1 cellular context compared by ENCODE assay signal in genomic region chr16:89159174-89159849, GRCh38.
A peak's percentile ranks its signal among the peaks of the same experiment; 100 is the strongest.
TF ChIP-seq lines count a peak whose summit lies in the region.

No MANE protein-coding gene starts in this region.

TF ChIP-seq in HepG2, 621 proteins besides CTCF, POLR2A, EP300 and RAD21 (continued from another document and continues in another):
- TF ChIP-seq, protein P1, sequence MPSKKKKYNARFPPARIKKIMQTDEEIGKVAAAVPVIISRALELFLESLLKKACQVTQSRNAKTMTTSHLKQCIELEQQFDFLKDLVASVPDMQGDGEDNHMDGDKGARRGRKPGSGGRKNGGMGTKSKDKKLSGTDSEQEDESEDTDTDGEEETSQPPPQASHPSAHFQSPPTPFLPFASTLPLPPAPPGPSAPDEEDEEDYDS (CRISPR knock-in tag; IDR thresholded peaks at IDR 0.05), result peak; percentile 33; the same call in 1 of the 2 replicates
- TF ChIP-seq MZF1 (CRISPR knock-in tag; IDR thresholded peaks at IDR 0.05; ENCODE audit: borderline replicate concordance), result no peak
- TF ChIP-seq FOXC1 (CRISPR knock-in tag; IDR thresholded peaks at IDR 0.05; ENCODE audit: borderline replicate concordance), result peak; percentile 98
- peak; percentile 85; the same call in 1 of the 2 replicates for TF ChIP-seq ZNF251 (CRISPR knock-in tag; IDR thresholded peaks at IDR 0.05)
- TF ChIP-seq ZNF274 (CRISPR knock-in tag; IDR thresholded peaks at IDR 0.05), result peak; percentile 98
- no peak for TF ChIP-seq MYNN (CRISPR knock-in tag; IDR thresholded peaks at IDR 0.05; ENCODE audit: low read depth)
- peak; percentile 85 for TF ChIP-seq REPIN1 (CRISPR knock-in tag; IDR thresholded peaks at IDR 0.05; ENCODE audit: borderline replicate concordance, low read depth)
- no peak for TF ChIP-seq BRF2 (CRISPR knock-in tag; IDR thresholded peaks at IDR 0.05)
- TF ChIP-seq FOXM1 (CRISPR knock-in tag; IDR thresholded peaks at IDR 0.05), result no peak
- no peak for TF ChIP-seq ZNF20 (CRISPR knock-in tag; IDR thresholded peaks at IDR 0.05)
- TF ChIP-seq ZNF180 (CRISPR knock-in tag; IDR thresholded peaks at IDR 0.05; ENCODE audit: borderline replicate concordance, low read depth), result no peak
- TF ChIP-seq KDM5A (IDR thresholded peaks at IDR 0.05; ENCODE audit: borderline replicate concordance, low read length), result no peak
- TF ChIP-seq ZSCAN12 (CRISPR knock-in tag; IDR thresholded peaks at IDR 0.05), result no peak
- TF ChIP-seq MYPOP (CRISPR knock-in tag; IDR thresholded peaks at IDR 0.05), result no peak
- no peak for TF ChIP-seq GRHL1 (CRISPR knock-in tag; conservative IDR thresholded peaks at IDR 0.05)
- TF ChIP-seq BRCA1 (CRISPR knock-in tag; IDR thresholded peaks at IDR 0.05), result peak; percentile 82; the same call in 1 of the 2 replicates
- TF ChIP-seq PRPF4 (IDR thresholded peaks at IDR 0.05; ENCODE audit: low read depth, low read length, poor library complexity, severe bottlenecking), result no peak
- no peak for TF ChIP-seq PCBP1 (IDR thresholded peaks at IDR 0.05; ENCODE audit: borderline replicate concordance, low read depth, low read length)
- TF ChIP-seq, protein P2, sequence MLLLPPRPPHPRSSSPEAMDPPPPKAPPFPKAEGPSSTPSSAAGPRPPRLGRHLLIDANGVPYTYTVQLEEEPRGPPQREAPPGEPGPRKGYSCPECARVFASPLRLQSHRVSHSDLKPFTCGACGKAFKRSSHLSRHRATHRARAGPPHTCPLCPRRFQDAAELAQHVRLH (CRISPR knock-in tag; IDR thresholded peaks at IDR 0.05; ENCODE audit: borderline replicate concordance, low read depth), result peak; percentile 93
- TF ChIP-seq TBP (CRISPR knock-in tag; IDR thresholded peaks at IDR 0.05), result no peak
- TF ChIP-seq, protein P3, sequence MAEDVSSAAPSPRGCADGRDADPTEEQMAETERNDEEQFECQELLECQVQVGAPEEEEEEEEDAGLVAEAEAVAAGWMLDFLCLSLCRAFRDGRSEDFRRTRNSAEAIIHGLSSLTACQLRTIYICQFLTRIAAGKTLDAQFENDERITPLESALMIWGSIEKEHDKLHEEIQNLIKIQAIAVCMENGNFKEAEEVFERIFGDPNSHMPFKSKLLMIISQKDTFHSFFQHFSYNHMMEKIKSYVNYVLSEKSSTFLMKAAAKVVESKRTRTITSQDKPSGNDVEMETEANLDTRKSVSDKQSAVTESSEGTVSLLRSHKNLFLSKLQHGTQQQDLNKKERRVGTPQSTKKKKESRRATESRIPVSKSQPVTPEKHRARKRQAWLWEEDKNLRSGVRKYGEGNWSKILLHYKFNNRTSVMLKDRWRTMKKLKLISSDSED (CRISPR knock-in tag; IDR thresholded peaks at IDR 0.05), result 0 out of 2 replicates have a peak, but pooled peaks have one; percentile 79
- 0 out of 2 replicates have a peak, but pooled peaks have one; percentile 38 for TF ChIP-seq ETV6 (CRISPR knock-in tag; conservative IDR thresholded peaks at IDR 0.05)
- TF ChIP-seq SOX6 (IDR thresholded peaks at IDR 0.05), result no peak
- TF ChIP-seq SOX6 (CRISPR knock-in tag; IDR thresholded peaks at IDR 0.05), result no peak
- no peak for TF ChIP-seq KAT7 (CRISPR knock-in tag; IDR thresholded peaks at IDR 0.05; ENCODE audit: borderline replicate concordance)
- TF ChIP-seq DNMT1 (CRISPR knock-in tag; IDR thresholded peaks at IDR 0.05), result peak; percentile 78; the same call in 1 of the 2 replicates
- TF ChIP-seq ZFP36 (IDR thresholded peaks at IDR 0.05; ENCODE audit: borderline replicate concordance, low read depth, low read length, partially characterized antibody), result no peak
- peak; percentile 90; the same call in 1 of the 2 replicates for TF ChIP-seq ZNF724P (CRISPR knock-in tag; IDR thresholded peaks at IDR 0.05; ENCODE audit: borderline replicate concordance)
- TF ChIP-seq TBX3 (IDR thresholded peaks at IDR 0.05; ENCODE audit: borderline replicate concordance), result peak; percentile 85
- TF ChIP-seq, protein P4, sequence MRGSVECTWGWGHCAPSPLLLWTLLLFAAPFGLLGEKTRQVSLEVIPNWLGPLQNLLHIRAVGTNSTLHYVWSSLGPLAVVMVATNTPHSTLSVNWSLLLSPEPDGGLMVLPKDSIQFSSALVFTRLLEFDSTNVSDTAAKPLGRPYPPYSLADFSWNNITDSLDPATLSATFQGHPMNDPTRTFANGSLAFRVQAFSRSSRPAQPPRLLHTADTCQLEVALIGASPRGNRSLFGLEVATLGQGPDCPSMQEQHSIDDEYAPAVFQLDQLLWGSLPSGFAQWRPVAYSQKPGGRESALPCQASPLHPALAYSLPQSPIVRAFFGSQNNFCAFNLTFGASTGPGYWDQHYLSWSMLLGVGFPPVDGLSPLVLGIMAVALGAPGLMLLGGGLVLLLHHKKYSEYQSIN (CRISPR knock-in tag; IDR thresholded peaks at IDR 0.05; ENCODE audit: borderline replicate concordance), result no peak
- TF ChIP-seq, protein P5, sequence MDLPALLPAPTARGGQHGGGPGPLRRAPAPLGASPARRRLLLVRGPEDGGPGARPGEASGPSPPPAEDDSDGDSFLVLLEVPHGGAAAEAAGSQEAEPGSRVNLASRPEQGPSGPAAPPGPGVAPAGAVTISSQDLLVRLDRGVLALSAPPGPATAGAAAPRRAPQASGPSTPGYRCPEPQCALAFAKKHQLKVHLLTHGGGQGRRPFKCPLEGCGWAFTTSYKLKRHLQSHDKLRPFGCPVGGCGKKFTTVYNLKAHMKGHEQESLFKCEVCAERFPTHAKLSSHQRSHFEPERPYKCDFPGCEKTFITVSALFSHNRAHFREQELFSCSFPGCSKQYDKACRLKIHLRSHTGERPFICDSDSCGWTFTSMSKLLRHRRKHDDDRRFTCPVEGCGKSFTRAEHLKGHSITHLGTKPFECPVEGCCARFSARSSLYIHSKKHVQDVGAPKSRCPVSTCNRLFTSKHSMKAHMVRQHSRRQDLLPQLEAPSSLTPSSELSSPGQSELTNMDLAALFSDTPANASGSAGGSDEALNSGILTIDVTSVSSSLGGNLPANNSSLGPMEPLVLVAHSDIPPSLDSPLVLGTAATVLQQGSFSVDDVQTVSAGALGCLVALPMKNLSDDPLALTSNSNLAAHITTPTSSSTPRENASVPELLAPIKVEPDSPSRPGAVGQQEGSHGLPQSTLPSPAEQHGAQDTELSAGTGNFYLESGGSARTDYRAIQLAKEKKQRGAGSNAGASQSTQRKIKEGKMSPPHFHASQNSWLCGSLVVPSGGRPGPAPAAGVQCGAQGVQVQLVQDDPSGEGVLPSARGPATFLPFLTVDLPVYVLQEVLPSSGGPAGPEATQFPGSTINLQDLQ (CRISPR knock-in tag; IDR thresholded peaks at IDR 0.05), result peak; percentile 18; the same call in 1 of the 2 replicates
- peak; percentile 63; the same call in 1 of the 2 replicates for TF ChIP-seq JUND (CRISPR knock-in tag; IDR thresholded peaks at IDR 0.05)
- TF ChIP-seq ZNF354B (CRISPR knock-in tag; IDR thresholded peaks at IDR 0.05), result 0 out of 2 replicates have a peak, but pooled peaks have one; percentile 25
- peak; percentile 90 for TF ChIP-seq ZNF605 (CRISPR knock-in tag; IDR thresholded peaks at IDR 0.05)
- TF ChIP-seq CREB1 (IDR thresholded peaks at IDR 0.05), result no peak
- no peak for TF ChIP-seq CREB1 (CRISPR knock-in tag; IDR thresholded peaks at IDR 0.05)
- TF ChIP-seq KMT2A (CRISPR knock-in tag; IDR thresholded peaks at IDR 0.05), result no peak
- TF ChIP-seq POLR2AphosphoS2 (IDR thresholded peaks at IDR 0.05; ENCODE audit: low read depth, low read length), result no peak
- TF ChIP-seq ZNF644 (CRISPR knock-in tag; IDR thresholded peaks at IDR 0.05; ENCODE audit: low read depth), result no peak; the same call in 1 of the 2 replicates
- peak; percentile 73; the same call in 1 of the 2 replicates for TF ChIP-seq ZNF414 (CRISPR knock-in tag; IDR thresholded peaks at IDR 0.05)
- peak; percentile 56; the same call in 1 of the 2 replicates for TF ChIP-seq ZNF263 (CRISPR knock-in tag; IDR thresholded peaks at IDR 0.05)
- TF ChIP-seq THAP9 (CRISPR knock-in tag; IDR thresholded peaks at IDR 0.05; ENCODE audit: borderline replicate concordance), result no peak
- no peak for TF ChIP-seq SIX4 (CRISPR knock-in tag; IDR thresholded peaks at IDR 0.05)
- 0 out of 2 replicates have a peak, but pooled peaks have one; percentile 45 for TF ChIP-seq ZMAT5 (CRISPR knock-in tag; IDR thresholded peaks at IDR 0.05; ENCODE audit: borderline replicate concordance, low read depth)
- no peak for TF ChIP-seq HMG20B (CRISPR knock-in tag; conservative IDR thresholded peaks at IDR 0.05)
- peak; percentile 99 for TF ChIP-seq ZNF687 (CRISPR knock-in tag; IDR thresholded peaks at IDR 0.05)
